ENCODE assay signal across 17 cellular contexts in the genomic region with DNA sequence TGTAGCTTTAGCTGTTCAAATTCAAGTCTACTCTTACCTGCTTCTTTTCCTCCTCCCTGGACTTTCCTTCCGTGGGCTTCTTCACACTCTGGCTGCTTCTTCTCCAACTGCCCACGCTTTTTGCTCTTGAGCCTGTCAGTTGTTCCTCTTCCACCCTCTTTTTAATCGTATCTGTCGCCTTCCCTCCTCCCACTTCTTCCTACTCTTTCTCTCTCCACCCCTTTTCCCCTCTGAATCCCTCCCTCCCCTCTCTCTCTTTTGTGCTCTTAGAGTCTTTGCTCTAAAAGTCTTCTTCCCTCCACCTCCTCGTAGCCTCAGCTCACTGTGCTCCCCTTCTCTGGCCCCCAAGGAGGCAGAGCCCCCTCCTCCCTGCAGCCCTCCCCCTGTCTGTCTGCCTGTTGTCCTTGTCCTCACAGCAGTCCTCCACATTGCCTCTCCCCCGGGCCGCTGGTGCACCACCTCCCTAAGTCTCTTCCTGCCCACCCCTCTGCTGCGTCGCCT. TPM values are rescaled to one million over a fixed set of nuclear protein-coding genes. Genes with fewer than 3 reads are reported as not detected.
DNase-seq lines count a peak whose midpoint lies in the region; ATAC-seq, FAIRE-seq and TF ChIP-seq lines count a peak whose summit lies in the region.
"Had no signal": no experiment of that assay in that cellular context is flagged by ENCODE, and none has a peak within 500 bp of the region (broad histone marks: within the 10 kb centered on the region; RNA-seq: fewer than 3 reads in every experiment).

No MANE protein-coding gene starts in this region.

- H3K36me3 ChIP-seq in endothelial cell of umbilical vein (ENCODE audit: control insufficient read depth in 2 of 2, extremely low read depth in 1 of 2, insufficient read depth in 2 of 2, low read length in 2 of 2) (no peaks in the 10 kb centered on the region), uterus (no peaks in the 10 kb centered on the region)

- no peak for ATAC-seq in HG03025 (IDR thresholded peaks at IDR 0.05; ENCODE audit: low FRiP score, unreplicated experiment)
- ATAC-seq: CD8-positive, alpha-beta T cell had no signal

- H3K4me3 ChIP-seq in endothelial cell of umbilical vein (replicated peaks in 1 of 3; ENCODE audit: insufficient read depth in 1 of 3, low read depth in 1 of 3, low read length in 3 of 3) (no peak overlapping the region), uterus (peak overlapping the region in 1 of 2 donors; percentile 15)
- H3K4me3 ChIP-seq: testis had no signal

- TF ChIP-seq POLR2A in endothelial cell of umbilical vein (IDR thresholded peaks at IDR 0.05; ENCODE audit: low read depth, low read length) (no peak), uterus (IDR thresholded peaks at IDR 0.05) (no peak)

- H3K27ac ChIP-seq in endothelial cell of umbilical vein (ENCODE audit: insufficient read depth, low read depth, low read length), result no peak overlapping the region
- peak overlapping the region; percentile 18 to 58 for H3K27ac ChIP-seq in uterus
- H3K27ac ChIP-seq: 22Rv1, testis had no signal

- H4K20me1 ChIP-seq in endothelial cell of umbilical vein (replicated peaks; ENCODE audit: control insufficient read depth, extremely low read depth, insufficient read depth, low read length), result no peaks in the 10 kb centered on the region

- POLR2A ChIA-PET in endothelial cell of umbilical vein (lab: Charles Lee), result no interaction called here

- H2AFZ ChIP-seq in endothelial cell of umbilical vein (ENCODE audit: low read depth, low read length), result no peak overlapping the region

- BruUV-seq in endothelial cell of umbilical vein (replicated peaks; lab: Mats Ljungman, UMichigan), result no TSS peak

- peaks cover 24% of the 10 kb centered on the region for H3K27me3 Mint-ChIP-seq in activated CD4-positive, alpha-beta T cell treated with anti-CD3 and anti-CD28 coated beads, Interleukin-2, amount 10 ng/mL, durations not matched to agents 24 days and 14 days
- peaks cover 29% of the 10 kb centered on the region for H3K27me3 Mint-ChIP-seq in mesothelial cell of epicardium (ENCODE audit: low read depth)

- dilution Hi-C loops in endothelial cell of umbilical vein (cut with MboI; ENCODE audit: extremely low pct_ligation_motif_present, low sequenced_read_pairs), result no loop called here

- no peak overlapping the region for H3K9ac ChIP-seq in endothelial cell of umbilical vein (replicated peaks; ENCODE audit: extremely low read depth, insufficient read depth, low read length)

- TF ChIP-seq CTCF in endothelial cell of umbilical vein (IDR thresholded peaks at IDR 0.05; ENCODE audit: extremely low read depth in 1 of 2, insufficient read depth in 1 of 2, low read depth in 1 of 2, low read length in 2 of 2), result no peak
- TF ChIP-seq CTCF in mesothelial cell of epicardium (IDR thresholded peaks at IDR 0.05; ENCODE audit: unreplicated experiment), result no peak
- TF ChIP-seq CTCF in uterus (IDR thresholded peaks at IDR 0.05), result no peak

- intact Hi-C loops in activated CD4-positive, alpha-beta T cell treated with anti-CD3 and anti-CD28 coated beads, Interleukin-2, amount 10 ng/mL, durations not matched to agents 24 days and 14 days (cut with micrococcal nuclease), result no loop called here
- intact Hi-C loops in endothelial cell of umbilical vein (cut with micrococcal nuclease), result no loop called here
- intact Hi-C loops in uterus (cut with DNase I; ENCODE audit: low total_unique reads), result no loop called here

- no peak for FAIRE-seq in endothelial cell of umbilical vein (lab: Jason Lieb, UNC)

- CTCF ChIA-PET in endothelial cell of umbilical vein (lab: Charles Lee), result no interaction called here

- no peaks in the 10 kb centered on the region for H3K9me1 ChIP-seq in endothelial cell of umbilical vein (replicated peaks; ENCODE audit: control insufficient read depth, extremely low read depth, insufficient read depth, low read length)

- no peaks in the 10 kb centered on the region for H3K9me3 Mint-ChIP-seq in activated CD4-positive, alpha-beta T cell treated with anti-CD3 and anti-CD28 coated beads, Interleukin-2, amount 10 ng/mL, durations not matched to agents 24 days and 14 days
- no peaks in the 10 kb centered on the region for H3K9me3 Mint-ChIP-seq in mesothelial cell of epicardium
- H3K9me3 Mint-ChIP-seq: CD8-positive, alpha-beta T cell; dendritic cell treated with granulocyte-macrophage colony-stimulating factor and Interleukin-4, amounts not matched to agents 40 ng/mL and 50 ng/mL, for 4 days; immature natural killer cell had no signal

- peaks cover 14% of the 10 kb centered on the region for H3K4me1 ChIP-seq in endothelial cell of umbilical vein (ENCODE audit: control insufficient read depth, extremely low read depth, insufficient read depth, low read length)
- peaks cover 0 to 14% of the 10 kb centered on the region in 2 donors for H3K4me1 ChIP-seq in uterus
- H3K4me1 ChIP-seq: testis had no signal

- peaks cover 10% of the 10 kb centered on the region for H3K4me1 Mint-ChIP-seq in activated CD4-positive, alpha-beta T cell treated with anti-CD3 and anti-CD28 coated beads, Interleukin-2, amount 10 ng/mL, durations not matched to agents 24 days and 14 days
- peaks cover 11% of the 10 kb centered on the region for H3K4me1 Mint-ChIP-seq in mesothelial cell of epicardium
- H3K4me1 Mint-ChIP-seq: immature natural killer cell had no signal

- no peaks in the 10 kb centered on the region for H3K79me2 ChIP-seq in endothelial cell of umbilical vein (ENCODE audit: control insufficient read depth, insufficient read depth, low read length)

- no peak overlapping the region for H3K4me2 ChIP-seq in endothelial cell of umbilical vein (ENCODE audit: insufficient read depth, low read length)

- H3K4me3 Mint-ChIP-seq in activated CD4-positive, alpha-beta T cell treated with anti-CD3 and anti-CD28 coated beads, Interleukin-2, amount 10 ng/mL, durations not matched to agents 24 days and 14 days, result peak overlapping the region; percentile 22
- H3K4me3 Mint-ChIP-seq in mesothelial cell of epicardium, result peak overlapping the region; percentile 38
- H3K4me3 Mint-ChIP-seq: CD8-positive, alpha-beta T cell; dendritic cell treated with granulocyte-macrophage colony-stimulating factor and Interleukin-4, amounts not matched to agents 40 ng/mL and 50 ng/mL, for 4 days; immature natural killer cell had no signal

- DNase-seq in activated CD4-positive, alpha-beta T cell treated with anti-CD3 and anti-CD28 coated beads, Interleukin-2, amount 10 ng/mL, durations not matched to agents 24 days and 14 days, result no peak
- no peak for DNase-seq in activated CD4-positive, alpha-beta T cell treated with anti-CD3 and anti-CD28 coated beads, Interleukin-2, amount 50 U/mL, for 48 hours
- no peak for DNase-seq in endothelial cell of umbilical vein (ENCODE audit: low read depth, low spot score)
- DNase-seq in mesothelial cell of epicardium (ENCODE audit: low spot score in 2 of 2, unreplicated experiment in 2 of 2), result no peak
- DNase-seq in uterus, result no peak
- DNase-seq in AG08395 (ENCODE audit: low spot score), result no peak
- DNase-seq in SKM-1 (lab: John Stamatoyannopoulos, UW; ENCODE audit: unreplicated experiment), result no peak
- DNase-seq: activated CD8-positive, alpha-beta memory T cell treated with anti-CD3 and anti-CD28 coated beads for 24 hours; activated effector memory CD4-positive, alpha-beta T cell treated with anti-CD3 and anti-CD28 coated beads, Interleukin-2, amount 50 U/mL, for 16 hours; CD8-positive, alpha-beta T cell; immature natural killer cell; NCI-H1105 treated with DMSO at 0.1 percent for 48 hours; testis had no signal

- H3K9me3 ChIP-seq in endothelial cell of umbilical vein (replicated peaks; ENCODE audit: control insufficient read depth, insufficient read depth, low read length), result no peaks in the 10 kb centered on the region
- H3K9me3 ChIP-seq in uterus, result no peaks in the 10 kb centered on the region
- H3K9me3 ChIP-seq: testis had no signal

- H3K27me3 ChIP-seq in endothelial cell of umbilical vein (ENCODE audit: control insufficient read depth in 2 of 2, insufficient read depth in 2 of 2, low read length in 2 of 2), result peaks cover 45 to 47% of the 10 kb centered on the region in 2 experiments
- H3K27me3 ChIP-seq in uterus, result no peaks in the 10 kb centered on the region
- H3K27me3 ChIP-seq: testis had no signal

- H3K27ac Mint-ChIP-seq in activated CD4-positive, alpha-beta T cell treated with anti-CD3 and anti-CD28 coated beads, Interleukin-2, amount 10 ng/mL, durations not matched to agents 24 days and 14 days, result no peak overlapping the region
- no peak overlapping the region for H3K27ac Mint-ChIP-seq in mesothelial cell of epicardium
- H3K27ac Mint-ChIP-seq: CD8-positive, alpha-beta T cell; dendritic cell treated with granulocyte-macrophage colony-stimulating factor and Interleukin-4, amounts not matched to agents 40 ng/mL and 50 ng/mL, for 4 days; immature natural killer cell had no signal

- H3K36me3 Mint-ChIP-seq in activated CD4-positive, alpha-beta T cell treated with anti-CD3 and anti-CD28 coated beads, Interleukin-2, amount 10 ng/mL, durations not matched to agents 24 days and 14 days (ENCODE audit: low read depth), result no peaks in the 10 kb centered on the region
- H3K36me3 Mint-ChIP-seq in mesothelial cell of epicardium, result no peaks in the 10 kb centered on the region
- H3K36me3 Mint-ChIP-seq: CD8-positive, alpha-beta T cell; immature natural killer cell had no signal

TF ChIP-seq in endothelial cell of umbilical vein, 7 proteins besides CTCF, POLR2A, EP300 and RAD21:
- TF ChIP-seq EZH2 (IDR thresholded peaks at IDR 0.05; ENCODE audit: borderline replicate concordance, low read depth, low read length, severe bottlenecking) (peak; percentile 19), GATA2 (IDR thresholded peaks at IDR 0.05; ENCODE audit: insufficient read depth, insufficient read length, low read depth, low read length) (no peak)

RNA-seq across cellular contexts. Expression of gene GJA5, which starts 12.9 kb away (rescaled TPM):
- total RNA-seq in activated CD4-positive, alpha-beta T cell treated with anti-CD3 and anti-CD28 coated beads, Interleukin-2, amount 10 ng/mL, durations not matched to agents 24 days and 14 days, result not detected in 2 replicates
- total RNA-seq in endothelial cell of umbilical vein, result 0.55 and 3.2 TPM in 2 replicates
- 5.9 and 6.2 TPM in 2 replicates for polyA plus RNA-seq in endothelial cell of umbilical vein
- polyA plus RNA-seq in endothelial cell of umbilical vein (2011; cell fraction: cytosol; rRNA removed), result 2.5 and 3.2 TPM in 2 replicates
- 2.6 TPM in 2 replicates for polyA plus RNA-seq in endothelial cell of umbilical vein (2011; cell fraction: nucleus; rRNA removed)
- polyA plus RNA-seq in endothelial cell of umbilical vein (2012), result 0.23 and 0.33 TPM in 2 replicates
- polyA minus RNA-seq in endothelial cell of umbilical vein, result 11.3 and 17.4 TPM in 2 replicates
- polyA minus RNA-seq in endothelial cell of umbilical vein (2011; cell fraction: cytosol; rRNA and poly(A)+ RNA removed), result not detected
- 1.6 and 1.7 TPM in 2 replicates for polyA minus RNA-seq in endothelial cell of umbilical vein (2011; cell fraction: nucleus; rRNA and poly(A)+ RNA removed)
- total RNA-seq in mesothelial cell of epicardium, result 0.61 to 1.3 TPM (median 0.62 TPM) in 3 replicates
- total RNA-seq in uterus, result 10 to 100 TPM in 3 of 4 donors, 1 to 10 TPM in 1; 10.0 to 24.5 (median 15.1) TPM
- total RNA-seq: CD8-positive, alpha-beta T cell; fibroblast of lung had no signal
- polyA plus RNA-seq: immature natural killer cell had no signal
